ENCODE assay signal across 8 cellular contexts in genomic region chr17:83140249-83140566, GRCh38.
DNase-seq lines count a peak whose midpoint lies in the region; ATAC-seq, FAIRE-seq and TF ChIP-seq lines count a peak whose summit lies in the region.
"Not testable (repeated sequence)": the region's sequence is repeated elsewhere in the genome, so short reads cannot be mapped to it uniquely, and the experiment has no call there.

No MANE protein-coding gene starts in this region.

- peaks cover 16% of the 10 kb centered on the region for H3K9me3 Mint-ChIP-seq in chondrocyte (ENCODE audit: low read depth)
- H3K9me3 Mint-ChIP-seq in natural killer cell treated with Interleukin-12 subunit alpha and Interleukin-12 subunit beta and Interleukin-15 and Interleukin-18, amount 100 ng/mL, for 72 hours = not testable (repeated sequence)

- H3K4me1 ChIP-seq in kidney (ENCODE audit: control insufficient read depth in 1 of 2, insufficient read depth in 1 of 2, low read depth in 1 of 2, low read length in 2 of 2); testis: not testable (repeated sequence)

- not testable (repeated sequence) for H3K27ac Mint-ChIP-seq in chondrocyte (ENCODE audit: unreplicated experiment); natural killer cell treated with Interleukin-12 subunit alpha and Interleukin-12 subunit beta and Interleukin-15 and Interleukin-18, amount 100 ng/mL, for 72 hours

- H3K36me3 ChIP-seq in H7 (replicated peaks; ENCODE audit: control insufficient read depth, insufficient read depth, low read length); kidney (ENCODE audit: control insufficient read depth in 1 of 2, insufficient read depth in 2 of 2, low read length in 2 of 2); testis (ENCODE audit: low read depth, missing control alignments): not testable (repeated sequence)

- not testable (repeated sequence) for H3K27ac ChIP-seq in kidney (ENCODE audit: low read depth in 2 of 2, low read length in 2 of 2); testis

- not testable (repeated sequence) for H3K9ac ChIP-seq in kidney (ENCODE audit: low read length in 2 of 2)

- intact Hi-C loops in kidney (cut with DNase I); sciatic nerve (cut with DNase I); testis (cut with DNase I; ENCODE audit: low total_unique reads): not testable (repeated sequence)

- not testable (repeated sequence) for TF ChIP-seq POLR2A in testis (IDR thresholded peaks at IDR 0.05)

- not testable (repeated sequence) for ATAC-seq in natural killer cell treated with Interleukin-12 subunit alpha and Interleukin-12 subunit beta and Interleukin-15 and Interleukin-18, amount 100 ng/mL, for 72 hours; sciatic nerve

- H3K9me3 ChIP-seq in kidney (ENCODE audit: control insufficient read depth in 1 of 2, low read length in 2 of 2); testis: not testable (repeated sequence)

- H3K4me3 Mint-ChIP-seq in chondrocyte (ENCODE audit: unreplicated experiment); natural killer cell treated with Interleukin-12 subunit alpha and Interleukin-12 subunit beta and Interleukin-15 and Interleukin-18, amount 100 ng/mL, for 72 hours: not testable (repeated sequence)

- not testable (repeated sequence) for H3K4me3 ChIP-seq in H7 (ENCODE audit: insufficient read depth, low read depth, low read length); kidney (ENCODE audit: low read length in 2 of 2); testis

- WGBS in testis, 2 donors = 62 to 79% methylated on average over 2 to 13 of the region's 13 CpGs

- DNase-seq in H7 (peak; percentile 7), chondrocyte (ENCODE audit: low spot score) (peak; percentile 26), kidney (peak; percentile 14), sciatic nerve (ENCODE audit: low spot score) (peak; percentile 36), testis (peak; percentile 12)
- peak; percentile 12 for DNase-seq in activated CD4-positive, CD25-positive, alpha-beta regulatory T cell treated with anti-CD3 and anti-CD28 coated beads, Interleukin-2, amount 50 U/mL, for 72 hours
- DNase-seq in activated effector memory CD4-positive, alpha-beta T cell treated with anti-CD3 and anti-CD28 coated beads, Interleukin-2, amount 50 U/mL, for 16 hours = peak; percentile 38
- DNase-seq in natural killer cell treated with Interleukin-12 subunit alpha and Interleukin-12 subunit beta and Interleukin-15 and Interleukin-18, amount 100 ng/mL, for 72 hours (ENCODE audit: low spot score) = peak; percentile 56

- FAIRE-seq in kidney (lab: Jason Lieb, UNC) = not testable (repeated sequence)

- not testable (repeated sequence) for H3K36me3 Mint-ChIP-seq in chondrocyte (ENCODE audit: low read depth); natural killer cell treated with Interleukin-12 subunit alpha and Interleukin-12 subunit beta and Interleukin-15 and Interleukin-18, amount 100 ng/mL, for 72 hours

- H3K27me3 Mint-ChIP-seq in chondrocyte (ENCODE audit: low read depth); natural killer cell treated with Interleukin-12 subunit alpha and Interleukin-12 subunit beta and Interleukin-15 and Interleukin-18, amount 100 ng/mL, for 72 hours: not testable (repeated sequence)

- TF ChIP-seq CTCF in chondrocyte (IDR thresholded peaks at IDR 0.05); kidney (IDR thresholded peaks at IDR 0.05; ENCODE audit: borderline replicate concordance, extremely low read depth, insufficient read depth); testis (IDR thresholded peaks at IDR 0.05): not testable (repeated sequence)

- H3K27me3 ChIP-seq in H7 (ENCODE audit: control insufficient read depth, insufficient read depth, low read length); testis: not testable (repeated sequence)

- peaks cover 14% of the 10 kb centered on the region for H3K4me1 Mint-ChIP-seq in chondrocyte (ENCODE audit: low read depth)
- H3K4me1 Mint-ChIP-seq in natural killer cell treated with Interleukin-12 subunit alpha and Interleukin-12 subunit beta and Interleukin-15 and Interleukin-18, amount 100 ng/mL, for 72 hours (ENCODE audit: low read depth in 2 of 2) = not testable (repeated sequence)
